Comparison of ENCODE assay signal across 2 cellular contexts in the genomic region with DNA sequence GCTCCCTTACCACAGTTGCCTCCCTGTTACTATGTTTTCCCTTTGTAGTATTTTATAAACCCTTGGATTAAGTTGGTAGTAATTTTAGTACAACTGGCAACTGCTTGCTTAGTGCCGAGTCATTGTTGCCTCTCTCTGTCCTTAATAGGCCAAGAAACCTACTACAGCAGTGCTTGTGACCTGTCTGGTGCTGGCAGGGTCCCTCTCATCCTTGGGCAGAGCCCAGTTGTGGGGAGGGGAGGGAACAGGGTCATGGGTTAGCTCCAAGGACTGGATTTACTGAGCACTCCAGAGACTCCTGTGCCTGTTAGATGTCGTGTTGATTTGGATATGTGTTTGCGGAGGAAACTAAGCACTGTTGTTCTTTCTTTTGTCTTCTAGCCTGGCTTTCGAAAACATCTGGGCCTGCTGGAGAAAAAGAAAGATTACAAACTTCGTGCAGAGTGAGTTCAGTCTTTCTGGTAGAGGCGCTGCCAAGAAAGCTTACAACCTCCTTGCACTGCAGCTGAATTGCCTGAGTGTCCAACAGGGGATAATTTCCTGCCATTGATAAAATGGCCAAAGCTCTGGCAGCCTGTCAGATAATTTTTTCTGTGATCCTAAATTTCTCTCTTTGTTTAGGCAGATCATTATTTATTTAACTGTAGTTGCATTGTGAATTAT.
A peak's percentile ranks its signal among the peaks of the same experiment; 100 is the strongest.
TF ChIP-seq lines count a peak whose summit lies in the region.

No MANE protein-coding gene starts in this region.

TF ChIP-seq in A549, 52 proteins besides CTCF, POLR2A, EP300 and RAD21:
- TF ChIP-seq NFE2L2 (conservative IDR thresholded peaks at IDR 0.05; ENCODE audit: low read length) (peak; percentile 21; the same call in 1 of the 2 replicates), ZC3H11A (IDR thresholded peaks at IDR 0.05) (no peak)

TF ChIP-seq in endothelial cell of umbilical vein, 7 proteins besides CTCF, POLR2A, EP300 and RAD21:
- TF ChIP-seq, protein P1, sequence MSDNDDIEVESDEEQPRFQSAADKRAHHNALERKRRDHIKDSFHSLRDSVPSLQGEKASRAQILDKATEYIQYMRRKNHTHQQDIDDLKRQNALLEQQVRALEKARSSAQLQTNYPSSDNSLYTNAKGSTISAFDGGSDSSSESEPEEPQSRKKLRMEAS (IDR thresholded peaks at IDR 0.05; ENCODE audit: insufficient read depth, insufficient read length) = no peak
- TF ChIP-seq GATA2 (IDR thresholded peaks at IDR 0.05; ENCODE audit: insufficient read depth, insufficient read length, low read depth, low read length) = no peak
- no peak for TF ChIP-seq JUN (IDR thresholded peaks at IDR 0.05; ENCODE audit: borderline replicate concordance, insufficient read depth, insufficient read length, low read depth)
- TF ChIP-seq FOS (IDR thresholded peaks at IDR 0.05; ENCODE audit: borderline replicate concordance, insufficient read depth, low read length) = no peak
- no peak for TF ChIP-seq MYC (IDR thresholded peaks at IDR 0.05; ENCODE audit: low read depth, low read length)
- TF ChIP-seq POLR2AphosphoS5 (IDR thresholded peaks at IDR 0.05; ENCODE audit: insufficient read depth, low read depth, low read length) = no peak
- no peak for TF ChIP-seq EZH2 (IDR thresholded peaks at IDR 0.05; ENCODE audit: borderline replicate concordance, low read depth, low read length, severe bottlenecking)
